Comparison of ENCODE assay signal across 8 cellular contexts in genomic region chr19:54159352-54160181, GRCh38. TPM values are rescaled to one million over a fixed set of nuclear protein-coding genes. Genes with fewer than 3 reads are reported as not detected.
DNase-seq lines count a peak whose midpoint lies in the region; ATAC-seq and TF ChIP-seq lines count a peak whose summit lies in the region.

LENG1 (minus strand) TSS chr19:54159721; CDS start chr19:54159695, 26 bp downstream.

- H3K4me3 ChIP-seq in trophoblast cell (ENCODE audit: low read depth, low read length) = peak within 1 kb of the TSS; percentile 95

- peaks cover 6% of the 10 kb centered on the region for H3K79me2 ChIP-seq in trophoblast cell (ENCODE audit: control insufficient read depth, insufficient read depth, low read length, poor library complexity)

- no peak within 1 kb of the TSS for H3K23ac ChIP-seq in trophoblast cell (ENCODE audit: low read length)

- peak within 1 kb of the TSS; percentile 54 for H4K12ac ChIP-seq in trophoblast cell (ENCODE audit: low read depth, low read length)

- H3K18ac ChIP-seq in trophoblast cell (ENCODE audit: low read length) = peak within 1 kb of the TSS; percentile 47

- H4K8ac ChIP-seq in trophoblast cell (ENCODE audit: low read depth, low read length) = peak within 1 kb of the TSS; percentile 74

- peak within 1 kb of the TSS; percentile 64 for H4K91ac ChIP-seq in trophoblast cell (ENCODE audit: low read depth, low read length)

- peak within 1 kb of the TSS; percentile 56 for H3K14ac ChIP-seq in trophoblast cell (ENCODE audit: low read length)

- H3K79me1 ChIP-seq in trophoblast cell (ENCODE audit: low read length) = peaks cover 6% of the 10 kb centered on the region

- H2BK5ac ChIP-seq in trophoblast cell (ENCODE audit: low read depth, low read length, poor library complexity) = peak within 1 kb of the TSS; percentile 62

- ATAC-seq in HG02763 (IDR thresholded peaks at IDR 0.05; ENCODE audit: unreplicated experiment) = peak; percentile 93

- H3K27ac Mint-ChIP-seq in type B pancreatic cell = peak within 1 kb of the TSS; percentile 99

- 0 to 1% (median 0%) methylated on average over 70 to 72 of the region's 72 CpGs for WGBS in adipose tissue, 3 donors
- WGBS in trophoblast cell (ENCODE audit: extremely low coverage, insufficient coverage, insufficient read length) = no CpG with 5 or more reads among the region's 72 CpGs

- H3K27me3 ChIP-seq in trophoblast cell (ENCODE audit: insufficient read depth, low read length) = no peaks in the 10 kb centered on the region

- H3K9ac ChIP-seq in trophoblast cell (ENCODE audit: low read length) = peak within 1 kb of the TSS; percentile 91

- DNase-seq in NCI-H1417 (lab: John Stamatoyannopoulos, UW) = peak; percentile 99 to 100 (median 100)
- DNase-seq in SW 1271 (lab: John Stamatoyannopoulos, UW) = peak; percentile 95 to 99
- peak; percentile 99 for DNase-seq in cardiac septum (ENCODE audit: low spot score)
- peak; percentile 100 for DNase-seq in trophoblast cell
- DNase-seq in type B pancreatic cell (ENCODE audit: extremely low spot score, unreplicated experiment) = peak; percentile 98

- peak within 1 kb of the TSS; percentile 61 for H2AFZ ChIP-seq in trophoblast cell (ENCODE audit: insufficient read depth, low read length, poor library complexity)

- TF ChIP-seq CTCF in GM12874 (IDR thresholded peaks at IDR 0.05; ENCODE audit: insufficient read depth, low read depth, low read length) (peak; percentile 43), type B pancreatic cell (conservative IDR thresholded peaks at IDR 0.05) (peak; percentile 59)

- peak within 1 kb of the TSS; percentile 100 for H3K4me3 Mint-ChIP-seq in type B pancreatic cell

- H3K36me3 Mint-ChIP-seq in type B pancreatic cell = peaks cover 11% of the 10 kb centered on the region

- intact Hi-C loops in cardiac septum (cut with DNase I) = loop anchor here (5.0 kb wide), 1 partner anchor 43 kb away; the partner anchor contains the start of gene RPS9

- H3K36me3 ChIP-seq in trophoblast cell (ENCODE audit: control insufficient read depth in 1 of 2, insufficient read depth in 2 of 2, low read length in 2 of 2) = peaks cover 30 to 32% of the 10 kb centered on the region in 2 experiments

- no peak within 1 kb of the TSS for H2BK12ac ChIP-seq in trophoblast cell (ENCODE audit: low read length)

- H3K27ac ChIP-seq in adipose tissue (ENCODE audit: low read depth, low read length) (peak within 1 kb of the TSS; percentile 60), trophoblast cell (ENCODE audit: low read depth, low read length) (peak within 1 kb of the TSS; percentile 88)

- H2AK5ac ChIP-seq in trophoblast cell (ENCODE audit: low read length) = peak within 1 kb of the TSS; percentile 36

- no peaks in the 10 kb centered on the region for H3K9me3 Mint-ChIP-seq in type B pancreatic cell

- H3K4me1 Mint-ChIP-seq in type B pancreatic cell (ENCODE audit: unreplicated experiment) = peaks cover 29% of the 10 kb centered on the region

- peaks cover 5 to 26% of the 10 kb centered on the region in 2 experiments for H3K4me1 ChIP-seq in trophoblast cell (ENCODE audit: control insufficient read depth in 1 of 2, insufficient read depth in 2 of 2, low read length in 2 of 2)

- peak within 1 kb of the TSS; percentile 41 for H3K4ac ChIP-seq in trophoblast cell (ENCODE audit: low read depth, low read length)

- H2BK120ac ChIP-seq in trophoblast cell (ENCODE audit: insufficient read depth, low read length, poor library complexity) = peak within 1 kb of the TSS; percentile 49

- H3K27me3 Mint-ChIP-seq in type B pancreatic cell = no peaks in the 10 kb centered on the region

- H3K9me3 ChIP-seq in trophoblast cell (ENCODE audit: insufficient read depth, low read depth, low read length) = no peaks in the 10 kb centered on the region

- peak within 1 kb of the TSS; percentile 93 for H3K4me2 ChIP-seq in trophoblast cell (ENCODE audit: low read length)

RNA-seq across cellular contexts. Expression of gene LENG1, which starts in this region (rescaled TPM):
- polyA plus RNA-seq in adipose tissue = 1 to 10 TPM; 5.1 to 7.2 (median 6.2) TPM
- total RNA-seq in cardiac septum (8.3 TPM), type B pancreatic cell (ENCODE audit: low replicate concordance) (6.6 and 7.5 TPM in 2 replicates)
- 6.2 TPM in 2 replicates for polyA plus RNA-seq in trophoblast cell (2013)

Comparison
In these comparisons a context has a peak if more than half of its experiments do, and no peak if none do; other contexts are left out.
1. Peak in every context shown above with its lines: DNase-seq, ATAC-seq, H3K4me3 ChIP-seq and H3K27ac ChIP-seq.